Comparison of ENCODE assay signal across 26 cellular contexts in the genomic region with DNA sequence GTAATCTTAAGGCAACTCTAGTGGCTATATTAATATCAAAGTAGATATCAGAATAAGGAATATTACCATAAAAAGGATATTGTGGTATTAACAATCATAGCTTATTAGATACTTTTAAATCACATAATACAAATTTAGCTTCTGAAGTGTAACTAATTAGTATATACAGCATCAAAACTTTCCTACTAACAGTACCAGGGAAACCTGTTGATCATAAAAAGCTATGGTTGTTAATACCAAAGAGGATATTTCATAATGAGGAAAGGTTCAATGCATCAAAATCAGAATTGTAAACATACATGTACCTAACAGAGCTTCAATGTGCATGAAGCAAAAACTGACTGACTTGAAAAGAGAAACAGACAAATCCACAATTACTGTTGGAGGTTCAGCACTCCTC.
"Had no signal": no experiment of that assay in that cellular context is flagged by ENCODE, and none has a peak within 500 bp of the region (broad histone marks: within the 10 kb centered on the region; RNA-seq: fewer than 3 reads in every experiment).

No MANE protein-coding gene starts in this region.

- H3K36me3 ChIP-seq: ovary had no signal

- FAIRE-seq: urothelium cell line had no signal

- DNase-seq: naive thymus-derived CD8-positive, alpha-beta T cell; nephron progenitor cell; occipital lobe; ovary; posterior cingulate gyrus; psoas muscle; right cardiac atrium; right lobe of liver; sigmoid colon; small intestine; stimulated activated CD4-positive, alpha-beta T cell treated with anti-CD3 and anti-CD28 coated beads, Interleukin-15, amount 100 ng/mL, for 24 hours; stimulated activated CD4-positive, alpha-beta T cell treated with anti-CD3 and anti-CD28 coated beads, Interleukin-2, amount 100 ng/mL, for 24 hours; stimulated activated CD4-positive, alpha-beta T cell treated with anti-CD3 and anti-CD28 coated beads, Interleukin-2, amount 100 ng/mL, for 48 hours; stimulated activated CD4-positive, alpha-beta T cell treated with anti-CD3 and anti-CD28 coated beads, Interleukin-4, amount 100 ng/mL, for 24 hours; stimulated activated naive B cell treated with anti-CD40 and anti-IgM and Interleukin-4, amounts not matched to agents 10 μg/mL and 1 μg/mL and 100 μg/mL, for 72 hours; stimulated activated naive CD4-positive, alpha-beta T cell treated with Interleukin-2 at 50 U/mL for 16 hours; stomach; thyroid gland; upper lobe of right lung had no signal

- H3K27me3 ChIP-seq: ovary, right lobe of liver, sigmoid colon, stomach, thyroid gland, tibial nerve, upper lobe of right lung, vagina had no signal

- H3K9me3 ChIP-seq: ovary, psoas muscle, right lobe of liver, sigmoid colon, stomach, thoracic aorta, thyroid gland, tibial nerve, upper lobe of right lung, vagina had no signal

- ATAC-seq: naive thymus-derived CD8-positive, alpha-beta T cell; natural killer cell treated with Interleukin-12 subunit alpha and Interleukin-12 subunit beta and Interleukin-15 and Interleukin-18, amount 100 ng/mL, for 72 hours; psoas muscle; right cardiac atrium; right lobe of liver; stimulated activated effector memory CD8-positive, alpha-beta T cell treated with anti-CD3 and anti-CD28 coated beads, Interleukin-12 subunit alpha, Interleukin-12 subunit beta, amount 100 ng/mL, for 72 hours; stimulated activated naive B cell treated with anti-CD40 and anti-IgM and Interleukin-4, amounts not matched to agents 10 μg/mL and 1 μg/mL and 100 μg/mL, for 72 hours; upper lobe of right lung had no signal

- H3K4me3 ChIP-seq: ovary, psoas muscle, right lobe of liver, sigmoid colon, stomach, thoracic aorta, thyroid gland, tibial nerve, upper lobe of right lung, vagina had no signal

- H3K4me1 ChIP-seq: parathyroid adenoma, thyroid gland, tibial nerve, upper lobe of right lung, vagina had no signal

- H3K27ac ChIP-seq: ovary, parathyroid adenoma, psoas muscle, right lobe of liver, sigmoid colon, stomach, thoracic aorta, thyroid gland, tibial nerve, upper lobe of right lung, vagina had no signal
